ENCODE assay signal across 8 cellular contexts in genomic region chr20:49846206-49846807, GRCh38. TPM values are rescaled to one million over a fixed set of nuclear protein-coding genes. Genes with fewer than 3 reads are reported as not detected.
DNase-seq lines count a peak whose midpoint lies in the region; ATAC-seq and TF ChIP-seq lines count a peak whose summit lies in the region.

No MANE protein-coding gene starts in this region.

- WGBS in hepatocyte (ENCODE audit: low lambda C conversion rate, missing lambda C conversion rate), result 75% methylated on average over 6 of the region's 6 CpGs

- H3K4me1 ChIP-seq in Karpas-422 (ENCODE audit: low read length) (peaks cover 8% of the 10 kb centered on the region), adipocyte (ENCODE audit: control insufficient read depth, insufficient read depth, low read length) (peaks cover 7% of the 10 kb centered on the region), hepatocyte (ENCODE audit: insufficient read depth) (peaks cover 14% of the 10 kb centered on the region)

- TF ChIP-seq CTCF in RWPE1 (conservative IDR thresholded peaks at IDR 0.05; ENCODE audit: low read depth), result peak; percentile 62
- peak; percentile 72 for TF ChIP-seq CTCF in hepatocyte (IDR thresholded peaks at IDR 0.05; ENCODE audit: poor library complexity)

- H4K20me1 ChIP-seq in Karpas-422 (ENCODE audit: insufficient read depth, low read depth, low read length), result no peaks in the 10 kb centered on the region
- no peaks in the 10 kb centered on the region for H4K20me1 ChIP-seq in hepatocyte (ENCODE audit: insufficient read depth, poor library complexity, severe bottlenecking)

- H2AFZ ChIP-seq in Karpas-422 (ENCODE audit: low read length), result no peak overlapping the region
- no peak overlapping the region for H2AFZ ChIP-seq in hepatocyte

- H3K4me2 ChIP-seq in Karpas-422 (ENCODE audit: low read depth, low read length, poor library complexity, severe bottlenecking), result no peak overlapping the region
- no peak overlapping the region for H3K4me2 ChIP-seq in hepatocyte

- CTCF ChIA-PET in RWPE1 (lab: Yijun Ruan, JAX), result interaction anchor here (0.5 to 2.7 kb wide), 35 partner anchors 9 to 1269 kb away, joined by 3 to 21 read pairs (median 3); no protein-coding TSS in a partner anchor

- ATAC-seq in GM19452 (IDR thresholded peaks at IDR 0.05; ENCODE audit: unreplicated experiment) (no peak), HG03159 (IDR thresholded peaks at IDR 0.05; ENCODE audit: unreplicated experiment) (no peak)

- H3K36me3 ChIP-seq in Karpas-422 (ENCODE audit: insufficient read depth, low read length), result no peaks in the 10 kb centered on the region; the same call in none of the 2 replicates
- peaks cover 30% of the 10 kb centered on the region for H3K36me3 ChIP-seq in adipocyte (ENCODE audit: control insufficient read depth, insufficient read depth, low read length, severe bottlenecking)
- no peaks in the 10 kb centered on the region for H3K36me3 ChIP-seq in hepatocyte (replicated peaks; ENCODE audit: insufficient read depth, low read depth)

- H3K27ac ChIP-seq in Karpas-422 (ENCODE audit: low read length) (no peak overlapping the region), RWPE1 (no peak overlapping the region), hepatocyte (no peak overlapping the region)

- H3K9me3 ChIP-seq in Karpas-422 (ENCODE audit: low read length) (no peaks in the 10 kb centered on the region), adipocyte (ENCODE audit: control insufficient read depth, low read length) (no peaks in the 10 kb centered on the region), hepatocyte (ENCODE audit: low read depth) (no peaks in the 10 kb centered on the region)

- POLR2A ChIA-PET in RWPE1 (lab: Yijun Ruan, JAX; ENCODE audit: low non-redundant PET), result no interaction called here

- H3K27me3 ChIP-seq in Karpas-422 (ENCODE audit: low read length) (no peaks in the 10 kb centered on the region), adipocyte (replicated peaks; ENCODE audit: control insufficient read depth, insufficient read depth, low read length) (no peaks in the 10 kb centered on the region), hepatocyte (no peaks in the 10 kb centered on the region)

- H3K9ac ChIP-seq in Karpas-422 (ENCODE audit: low read length), result no peak overlapping the region
- no peak overlapping the region for H3K9ac ChIP-seq in adipocyte (ENCODE audit: low read length)

- H3K79me2 ChIP-seq in Karpas-422 (ENCODE audit: low read length) (no peaks in the 10 kb centered on the region), hepatocyte (no peaks in the 10 kb centered on the region)

- no peak overlapping the region for H3K4me3 ChIP-seq in Karpas-422 (ENCODE audit: low read length)
- no peak overlapping the region for H3K4me3 ChIP-seq in adipocyte (ENCODE audit: low read length)
- no peak overlapping the region for H3K4me3 ChIP-seq in hepatocyte

- H3K9me2 ChIP-seq in Karpas-422 (replicated peaks; ENCODE audit: insufficient read depth, low read length), result no peaks in the 10 kb centered on the region
- no peaks in the 10 kb centered on the region for H3K9me2 ChIP-seq in hepatocyte (replicated peaks; ENCODE audit: insufficient read depth)

- DNase-seq in ELF-1 (ENCODE audit: low read depth, low spot score) (peak; percentile 75), Karpas-422 (peak; percentile 85), RWPE1 (ENCODE audit: low spot score) (peak; percentile 41), adipocyte (ENCODE audit: low read depth) (peak; percentile 89), hepatocyte (ENCODE audit: low spot score) (peak; percentile 73)
- peak; percentile 11 to 15 for DNase-seq in stimulated activated CD4-positive, alpha-beta T cell treated with anti-CD3 and anti-CD28 coated beads, Interleukin-12 subunit alpha, Interleukin-12 subunit beta, amount 100 ng/mL, for 24 hours (ENCODE audit: low read depth in 2 of 2)

RNA-seq across cellular contexts. Expression of gene SLC9A8, which starts 33.7 kb away (rescaled TPM):
- total RNA-seq in Karpas-422 (2014; rRNA removed; shearing (Covaris generic); ENCODE audit: low replicate concordance), result 10.0 and 21.5 TPM in 2 replicates
- total RNA-seq in hepatocyte, result 6.7 and 10.4 TPM in 2 replicates
- polyA plus RNA-seq in hepatocyte, result 4.9 and 8.2 TPM in 2 replicates

Comparison
In these comparisons a context has a peak if more than half of its experiments do, and no peak if none do; other contexts are left out.
1. DNase-seq: peak in every context shown above with its lines; median percentile 89 in adipocyte; 85 in Karpas-422; 75 in ELF-1; 73 in hepatocyte; 41 in RWPE1; 13 in stimulated activated CD4-positive, alpha-beta T cell treated with anti-CD3 and anti-CD28 coated beads, Interleukin-12 subunit alpha, Interleukin-12 subunit beta, amount 100 ng/mL, for 24 hours.